1 cellular context compared by ENCODE assay signal in the genomic region with DNA sequence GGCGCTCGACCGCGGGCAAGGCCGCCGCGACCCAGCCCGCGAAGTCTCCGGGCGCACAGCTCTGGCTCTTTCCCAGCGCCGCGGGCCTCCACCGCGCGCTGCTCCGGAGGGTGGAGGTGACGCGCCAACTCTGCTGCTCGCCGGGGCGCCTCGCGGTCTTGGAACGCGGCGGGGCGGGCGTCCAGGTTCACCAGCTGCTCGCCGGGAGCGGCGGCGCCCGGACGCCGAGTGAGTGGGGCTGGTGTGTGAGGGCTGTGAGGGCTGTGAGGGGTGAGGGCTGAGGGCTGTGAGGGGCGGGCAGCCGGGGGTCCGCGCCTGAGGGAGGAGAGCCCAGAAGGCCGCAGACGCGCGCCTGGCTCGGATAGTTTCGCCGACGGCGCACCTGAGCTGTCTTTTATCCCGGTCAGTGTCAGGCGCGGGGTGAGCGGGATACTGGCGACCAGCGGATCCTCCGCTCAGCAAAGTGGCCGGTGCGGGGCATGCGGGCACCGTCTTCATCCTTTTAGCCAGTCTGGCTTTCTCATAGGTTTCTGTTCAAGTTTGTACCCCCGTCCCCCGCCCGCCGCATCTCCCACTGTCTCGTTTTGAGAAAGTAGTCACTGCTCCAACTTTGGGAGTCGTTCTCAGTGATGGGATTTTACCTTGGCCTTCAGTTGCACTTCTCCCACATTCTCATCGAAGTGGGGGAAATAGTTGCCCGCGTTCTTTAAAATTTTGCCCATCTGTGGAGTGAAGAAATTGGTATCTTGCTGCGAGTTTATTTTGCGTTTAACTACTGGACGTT.
TF ChIP-seq lines count a peak whose summit lies in the region.

No MANE protein-coding gene starts in this region.

TF ChIP-seq in WTC11, 78 proteins besides CTCF, POLR2A, EP300 and RAD21 (continued from another document):
- TF ChIP-seq, protein P1, sequence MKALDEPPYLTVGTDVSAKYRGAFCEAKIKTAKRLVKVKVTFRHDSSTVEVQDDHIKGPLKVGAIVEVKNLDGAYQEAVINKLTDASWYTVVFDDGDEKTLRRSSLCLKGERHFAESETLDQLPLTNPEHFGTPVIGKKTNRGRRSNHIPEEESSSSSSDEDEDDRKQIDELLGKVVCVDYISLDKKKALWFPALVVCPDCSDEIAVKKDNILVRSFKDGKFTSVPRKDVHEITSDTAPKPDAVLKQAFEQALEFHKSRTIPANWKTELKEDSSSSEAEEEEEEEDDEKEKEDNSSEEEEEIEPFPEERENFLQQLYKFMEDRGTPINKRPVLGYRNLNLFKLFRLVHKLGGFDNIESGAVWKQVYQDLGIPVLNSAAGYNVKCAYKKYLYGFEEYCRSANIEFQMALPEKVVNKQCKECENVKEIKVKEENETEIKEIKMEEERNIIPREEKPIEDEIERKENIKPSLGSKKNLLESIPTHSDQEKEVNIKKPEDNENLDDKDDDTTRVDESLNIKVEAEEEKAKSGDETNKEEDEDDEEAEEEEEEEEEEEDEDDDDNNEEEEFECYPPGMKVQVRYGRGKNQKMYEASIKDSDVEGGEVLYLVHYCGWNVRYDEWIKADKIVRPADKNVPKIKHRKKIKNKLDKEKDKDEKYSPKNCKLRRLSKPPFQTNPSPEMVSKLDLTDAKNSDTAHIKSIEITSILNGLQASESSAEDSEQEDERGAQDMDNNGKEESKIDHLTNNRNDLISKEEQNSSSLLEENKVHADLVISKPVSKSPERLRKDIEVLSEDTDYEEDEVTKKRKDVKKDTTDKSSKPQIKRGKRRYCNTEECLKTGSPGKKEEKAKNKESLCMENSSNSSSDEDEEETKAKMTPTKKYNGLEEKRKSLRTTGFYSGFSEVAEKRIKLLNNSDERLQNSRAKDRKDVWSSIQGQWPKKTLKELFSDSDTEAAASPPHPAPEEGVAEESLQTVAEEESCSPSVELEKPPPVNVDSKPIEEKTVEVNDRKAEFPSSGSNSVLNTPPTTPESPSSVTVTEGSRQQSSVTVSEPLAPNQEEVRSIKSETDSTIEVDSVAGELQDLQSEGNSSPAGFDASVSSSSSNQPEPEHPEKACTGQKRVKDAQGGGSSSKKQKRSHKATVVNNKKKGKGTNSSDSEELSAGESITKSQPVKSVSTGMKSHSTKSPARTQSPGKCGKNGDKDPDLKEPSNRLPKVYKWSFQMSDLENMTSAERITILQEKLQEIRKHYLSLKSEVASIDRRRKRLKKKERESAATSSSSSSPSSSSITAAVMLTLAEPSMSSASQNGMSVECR (CRISPR knock-in tag; IDR thresholded peaks at IDR 0.05; ENCODE audit: borderline replicate concordance), result no peak
- peak; percentile 24; the same call in 1 of the 2 replicates for TF ChIP-seq ZNF317 (CRISPR knock-in tag; IDR thresholded peaks at IDR 0.05; ENCODE audit: borderline replicate concordance, low read depth)
- TF ChIP-seq E2F1 (CRISPR knock-in tag; IDR thresholded peaks at IDR 0.05), result no peak; the same call in 1 of the 2 replicates
- TF ChIP-seq SMAD3 (CRISPR knock-in tag; IDR thresholded peaks at IDR 0.05; ENCODE audit: borderline replicate concordance), result 0 out of 2 replicates have a peak, but pooled peaks have one; percentile 49
- no peak for TF ChIP-seq GTF2I (CRISPR knock-in tag; conservative IDR thresholded peaks at IDR 0.05)
- 0 out of 2 replicates have a peak, but pooled peaks have one; percentile 23 for TF ChIP-seq ZNF423 (CRISPR knock-in tag; IDR thresholded peaks at IDR 0.05)
- TF ChIP-seq FOXP1 (CRISPR knock-in tag; IDR thresholded peaks at IDR 0.05; ENCODE audit: borderline replicate concordance), result 0 out of 2 replicates have a peak, but pooled peaks have one; percentile 47
- 0 out of 2 replicates have a peak, but pooled peaks have one; percentile 9 for TF ChIP-seq TEAD4 (CRISPR knock-in tag; IDR thresholded peaks at IDR 0.05)
- peak; percentile 43; the same call in 1 of the 2 replicates for TF ChIP-seq JUN (CRISPR knock-in tag; IDR thresholded peaks at IDR 0.05)
- TF ChIP-seq SMAD4 (CRISPR knock-in tag; IDR thresholded peaks at IDR 0.05), result no peak
- no peak for TF ChIP-seq ZNF263 (CRISPR knock-in tag; IDR thresholded peaks at IDR 0.05; ENCODE audit: low read depth)
- no peak for TF ChIP-seq MXD4 (CRISPR knock-in tag; IDR thresholded peaks at IDR 0.05; ENCODE audit: borderline replicate concordance)
- no peak for TF ChIP-seq PRDM15 (CRISPR knock-in tag; IDR thresholded peaks at IDR 0.05)
- 0 out of 2 replicates have a peak, but pooled peaks have one; percentile 28 for TF ChIP-seq CREM (CRISPR knock-in tag; IDR thresholded peaks at IDR 0.05)
- no peak for TF ChIP-seq NR3C1 (CRISPR knock-in tag; conservative IDR thresholded peaks at IDR 0.05; ENCODE audit: low read depth)
- TF ChIP-seq, protein P2, sequence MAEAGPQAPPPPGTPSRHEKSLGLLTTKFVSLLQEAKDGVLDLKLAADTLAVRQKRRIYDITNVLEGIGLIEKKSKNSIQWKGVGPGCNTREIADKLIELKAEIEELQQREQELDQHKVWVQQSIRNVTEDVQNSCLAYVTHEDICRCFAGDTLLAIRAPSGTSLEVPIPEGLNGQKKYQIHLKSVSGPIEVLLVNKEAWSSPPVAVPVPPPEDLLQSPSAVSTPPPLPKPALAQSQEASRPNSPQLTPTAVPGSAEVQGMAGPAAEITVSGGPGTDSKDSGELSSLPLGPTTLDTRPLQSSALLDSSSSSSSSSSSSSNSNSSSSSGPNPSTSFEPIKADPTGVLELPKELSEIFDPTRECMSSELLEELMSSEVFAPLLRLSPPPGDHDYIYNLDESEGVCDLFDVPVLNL (CRISPR knock-in tag; IDR thresholded peaks at IDR 0.05; ENCODE audit: borderline replicate concordance, low read depth), result no peak
- no peak for TF ChIP-seq ZNF138 (CRISPR knock-in tag; conservative IDR thresholded peaks at IDR 0.05)
- TF ChIP-seq HMGA2 (CRISPR knock-in tag; IDR thresholded peaks at IDR 0.05), result no peak
- TF ChIP-seq EMX1 (CRISPR knock-in tag; IDR thresholded peaks at IDR 0.05), result no peak
- no peak for TF ChIP-seq ESRRA (CRISPR knock-in tag; IDR thresholded peaks at IDR 0.05; ENCODE audit: borderline replicate concordance)
- peak; percentile 31; the same call in 1 of the 2 replicates for TF ChIP-seq MYBL2 (CRISPR knock-in tag; IDR thresholded peaks at IDR 0.05)
- no peak for TF ChIP-seq ZBTB21 (CRISPR knock-in tag; IDR thresholded peaks at IDR 0.05; ENCODE audit: borderline replicate concordance)
- no peak; the same call in 1 of the 2 replicates for TF ChIP-seq E2F5 (CRISPR knock-in tag; IDR thresholded peaks at IDR 0.05)
- TF ChIP-seq, protein P3, sequence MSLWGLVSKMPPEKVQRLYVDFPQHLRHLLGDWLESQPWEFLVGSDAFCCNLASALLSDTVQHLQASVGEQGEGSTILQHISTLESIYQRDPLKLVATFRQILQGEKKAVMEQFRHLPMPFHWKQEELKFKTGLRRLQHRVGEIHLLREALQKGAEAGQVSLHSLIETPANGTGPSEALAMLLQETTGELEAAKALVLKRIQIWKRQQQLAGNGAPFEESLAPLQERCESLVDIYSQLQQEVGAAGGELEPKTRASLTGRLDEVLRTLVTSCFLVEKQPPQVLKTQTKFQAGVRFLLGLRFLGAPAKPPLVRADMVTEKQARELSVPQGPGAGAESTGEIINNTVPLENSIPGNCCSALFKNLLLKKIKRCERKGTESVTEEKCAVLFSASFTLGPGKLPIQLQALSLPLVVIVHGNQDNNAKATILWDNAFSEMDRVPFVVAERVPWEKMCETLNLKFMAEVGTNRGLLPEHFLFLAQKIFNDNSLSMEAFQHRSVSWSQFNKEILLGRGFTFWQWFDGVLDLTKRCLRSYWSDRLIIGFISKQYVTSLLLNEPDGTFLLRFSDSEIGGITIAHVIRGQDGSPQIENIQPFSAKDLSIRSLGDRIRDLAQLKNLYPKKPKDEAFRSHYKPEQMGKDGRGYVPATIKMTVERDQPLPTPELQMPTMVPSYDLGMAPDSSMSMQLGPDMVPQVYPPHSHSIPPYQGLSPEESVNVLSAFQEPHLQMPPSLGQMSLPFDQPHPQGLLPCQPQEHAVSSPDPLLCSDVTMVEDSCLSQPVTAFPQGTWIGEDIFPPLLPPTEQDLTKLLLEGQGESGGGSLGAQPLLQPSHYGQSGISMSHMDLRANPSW (CRISPR knock-in tag; conservative IDR thresholded peaks at IDR 0.05; ENCODE audit: low read depth), result no peak
- no peak for TF ChIP-seq OVOL2 (CRISPR knock-in tag; IDR thresholded peaks at IDR 0.05; ENCODE audit: borderline replicate concordance)
TF ChIP-seq in WTC11: peak in this region for 9.
